37 cellular contexts compared by ENCODE assay signal in genomic region chr1:22995774-22996173, GRCh38. TPM values are rescaled to one million over a fixed set of nuclear protein-coding genes. Genes with fewer than 3 reads are reported as not detected.
"Had no signal": no experiment of that assay in that cellular context is flagged by ENCODE, and none has a peak within 500 bp of the region (broad histone marks: within the 10 kb centered on the region; RNA-seq: fewer than 3 reads in every experiment).

No MANE protein-coding gene starts in this region.

- H3K9me3 ChIP-seq: adrenal gland, ascending aorta had no signal

- FAIRE-seq: astrocyte, bronchial epithelial cell had no signal

- H3K4me1 ChIP-seq: adrenal gland, ascending aorta, body of pancreas, breast epithelium had no signal

- DNase-seq: activated effector memory CD4-positive, alpha-beta T cell treated with anti-CD3 and anti-CD28 coated beads, Interleukin-2, amount 50 U/mL, for 16 hours; activated effector memory CD4-positive, alpha-beta T cell treated with Interleukin-2 at 50 U/mL for 16 hours; activated gamma-delta T cell; activated gamma-delta T cell treated with Interleukin-2 at 50 U/mL for 16 hours; activated naive CD4-positive, alpha-beta T cell; activated naive CD4-positive, alpha-beta T cell treated with anti-CD3 and anti-CD28 coated beads for 36 hours; activated naive CD4-positive, alpha-beta T cell treated with anti-CD3 and anti-CD28 coated beads, Interleukin-2, amount 10 ng/mL, durations not matched to agents 7 days and 5 days; activated naive CD4-positive, alpha-beta T cell treated with anti-CD3 and anti-CD28 coated beads, Interleukin-2, amount 50 U/mL, for 16 hours; activated naive CD4-positive, alpha-beta T cell treated with Interleukin-2 at 50 U/mL for 16 hours; activated naive CD8-positive, alpha-beta T cell treated with anti-CD3 and anti-CD28 coated beads for 36 hours; activated naive CD8-positive, alpha-beta T cell treated with anti-CD3 and anti-CD28 coated beads, Interleukin-2, amount 10 ng/mL, durations not matched to agents 7 days and 5 days; activated naive CD8-positive, alpha-beta T cell treated with anti-CD3 and anti-CD28 coated beads, Interleukin-2, amount 50 U/mL, for 24 hours; activated T-cell treated with anti-CD3 and anti-CD28 coated beads, Interleukin-2, amount 50 U/mL, for 4 hours; activated T-cell treated with anti-CD3 and anti-CD28 coated beads, Interleukin-2, amount 50 U/mL, for 48 hours; activated T-cell treated with anti-CD3 and anti-CD28 coated beads, Interleukin-2, amount 50 U/mL, for 72 hours; adrenal gland; amniotic stem cell; amygdala; anterior cingulate cortex; aorta; body of pancreas; brain microvascular endothelial cell; caudate nucleus; central memory CD4-positive, alpha-beta T cell; cerebellar nuclear complex had no signal

- H3K27ac ChIP-seq: adrenal gland, ascending aorta, body of pancreas, brain microvascular endothelial cell, breast epithelium, cardiac muscle cell had no signal

- H3K36me3 ChIP-seq: adrenal gland, ascending aorta, brain microvascular endothelial cell, breast epithelium, cardiac muscle cell had no signal

- H3K27me3 ChIP-seq: adrenal gland, ascending aorta, body of pancreas, brain microvascular endothelial cell, breast epithelium, cardiac muscle cell had no signal

- H3K4me3 ChIP-seq: adrenal gland, ascending aorta, body of pancreas, breast epithelium, cardiac muscle cell had no signal

RNA-seq across cellular contexts. Expression of gene TEX46, which starts 19.9 kb away (rescaled TPM):
- total RNA-seq: activated naive CD4-positive, alpha-beta T cell treated with anti-CD3 and anti-CD28 coated beads for 36 hours; activated naive CD4-positive, alpha-beta T cell treated with anti-CD3 and anti-CD28 coated beads, Interleukin-2, amount 50 U/mL, for 72 hours; activated naive CD8-positive, alpha-beta T cell treated with anti-CD3 and anti-CD28 coated beads for 36 hours; activated naive CD8-positive, alpha-beta T cell treated with anti-CD3 and anti-CD28 coated beads, Interleukin-2, amount 10 ng/mL, durations not matched to agents 7 days and 5 days; activated T-cell treated with anti-CD3 and anti-CD28 coated beads, Interleukin-2, amount 50 U/mL, for 4 hours; activated T-cell treated with anti-CD3 and anti-CD28 coated beads, Interleukin-2, amount 50 U/mL, for 72 hours; activated T-helper 1 cell treated with anti-CD3 and anti-CD28 coated beads, Interleukin-12 subunit alpha, Interleukin-12 subunit beta, Interleukin-2, Interleukin-4 antibody, amounts not matched to agents 30 ng/mL and 10 ng/mL and 1 ng/mL, durations not matched to agents 14 hours and 24 hours and 36 hours; activated T-helper 17 cell treated with anti-CD3 and anti-CD28 coated beads, Interleukin-2, amount 50 U/mL, for 72 hours; activated T-helper 2 cell treated with anti-CD3 and anti-CD28 coated beads, Interferon-gamma antibody, Interleukin-2, Interleukin-4, amounts not matched to agents 10 μg/mL and 5 μg/mL and 100 μg/mL, durations not matched to agents 14 hours and 24 hours and 36 hours; adrenal gland; aorta; ascending aorta; astrocyte; body of pancreas; breast epithelium; bronchial epithelial cell; cardiac muscle cell; cardiac septum; cerebellum; chondrocyte had no signal

RNA-seq across cellular contexts. Expression of gene LACTBL1, which starts 23.1 kb away (rescaled TPM):
- total RNA-seq: activated naive CD4-positive, alpha-beta T cell treated with anti-CD3 and anti-CD28 coated beads for 36 hours; activated naive CD4-positive, alpha-beta T cell treated with anti-CD3 and anti-CD28 coated beads, Interleukin-2, amount 50 U/mL, for 72 hours; activated naive CD8-positive, alpha-beta T cell treated with anti-CD3 and anti-CD28 coated beads for 36 hours; activated naive CD8-positive, alpha-beta T cell treated with anti-CD3 and anti-CD28 coated beads, Interleukin-2, amount 10 ng/mL, durations not matched to agents 7 days and 5 days; activated T-cell treated with anti-CD3 and anti-CD28 coated beads, Interleukin-2, amount 50 U/mL, for 4 hours; activated T-cell treated with anti-CD3 and anti-CD28 coated beads, Interleukin-2, amount 50 U/mL, for 72 hours; activated T-helper 1 cell treated with anti-CD3 and anti-CD28 coated beads, Interleukin-12 subunit alpha, Interleukin-12 subunit beta, Interleukin-2, Interleukin-4 antibody, amounts not matched to agents 30 ng/mL and 10 ng/mL and 1 ng/mL, durations not matched to agents 14 hours and 24 hours and 36 hours; activated T-helper 17 cell treated with anti-CD3 and anti-CD28 coated beads, Interleukin-2, amount 50 U/mL, for 72 hours; activated T-helper 2 cell treated with anti-CD3 and anti-CD28 coated beads, Interferon-gamma antibody, Interleukin-2, Interleukin-4, amounts not matched to agents 10 μg/mL and 5 μg/mL and 100 μg/mL, durations not matched to agents 14 hours and 24 hours and 36 hours; adrenal gland; aorta; ascending aorta; astrocyte; body of pancreas; breast epithelium; bronchial epithelial cell; cardiac muscle cell; cardiac septum; cerebellum; chondrocyte had no signal
